In genomic region chr16:2821483-2822157, GRCh38 we compare ENCODE assay signal across 37 cellular contexts. TPM values are rescaled to one million over a fixed set of nuclear protein-coding genes. Genes with fewer than 3 reads are reported as not detected.
DNase-seq lines count a peak whose midpoint lies in the region; ATAC-seq and TF ChIP-seq lines count a peak whose summit lies in the region.
"Had no signal": no experiment of that assay in that cellular context is flagged by ENCODE, and none has a peak within 500 bp of the region (broad histone marks: within the 10 kb centered on the region; RNA-seq: fewer than 3 reads in every experiment).

No MANE protein-coding gene starts in this region.

- no peaks in the 10 kb centered on the region for H3K4me1 ChIP-seq in sigmoid colon
- H3K4me1 ChIP-seq: ascending aorta, colonic mucosa, parathyroid adenoma, stomach, thyroid gland had no signal

- no peak for TF ChIP-seq CTCF in CD14-positive monocyte (IDR thresholded peaks at IDR 0.05)
- no peak for TF ChIP-seq CTCF in sigmoid colon (IDR thresholded peaks at IDR 0.05)

- H3K27ac Mint-ChIP-seq in CD14-positive monocyte = peak overlapping the region in 1 of 7 donors; percentile 64
- H3K27ac Mint-ChIP-seq in effector memory CD8-positive, alpha-beta T cell = peak overlapping the region; percentile 41 to 57
- no peak overlapping the region for H3K27ac Mint-ChIP-seq in activated T-cell treated with anti-CD3 and anti-CD28 coated beads, Interleukin-2, amount 50 U/mL, for 24 hours
- H3K27ac Mint-ChIP-seq: activated CD4-positive, alpha-beta T cell treated with anti-CD3 and anti-CD28 coated beads for 36 hours; activated CD8-positive, alpha-beta T cell treated with anti-CD3 and anti-CD28 coated beads, Interleukin-2, amount 10 ng/mL, durations not matched to agents 7 days and 5 days; activated naive CD8-positive, alpha-beta T cell treated with anti-CD3 and anti-CD28 coated beads, Interleukin-2, amount 10 ng/mL, durations not matched to agents 7 days and 5 days; activated T-helper 2 cell treated with anti-CD3 and anti-CD28 coated beads, Interferon-gamma antibody, Interleukin-2, Interleukin-4, amounts not matched to agents 10 μg/mL and 5 μg/mL and 100 μg/mL, durations not matched to agents 14 hours and 24 hours and 36 hours; GM23338; memory B cell had no signal

- no peaks in the 10 kb centered on the region for H3K9me3 Mint-ChIP-seq in CD14-positive monocyte
- H3K9me3 Mint-ChIP-seq in effector memory CD8-positive, alpha-beta T cell = no peaks in the 10 kb centered on the region
- no peaks in the 10 kb centered on the region for H3K9me3 Mint-ChIP-seq in activated T-cell treated with anti-CD3 and anti-CD28 coated beads, Interleukin-2, amount 50 U/mL, for 24 hours
- H3K9me3 Mint-ChIP-seq: activated naive CD8-positive, alpha-beta T cell treated with anti-CD3 and anti-CD28 coated beads, Interleukin-2, amount 10 ng/mL, durations not matched to agents 7 days and 5 days; activated T-helper 2 cell treated with anti-CD3 and anti-CD28 coated beads, Interferon-gamma antibody, Interleukin-2, Interleukin-4, amounts not matched to agents 10 μg/mL and 5 μg/mL and 100 μg/mL, durations not matched to agents 14 hours and 24 hours and 36 hours; GM23338; memory B cell; neural crest cell had no signal

- no peak for TF ChIP-seq POLR2A in sigmoid colon (IDR thresholded peaks at IDR 0.05)

- peaks cover 3 to 6% (median 6%) of the 10 kb centered on the region in 3 donors for H3K27me3 Mint-ChIP-seq in CD14-positive monocyte (ENCODE audit: low read depth in 3 of 3)
- peaks cover 5 to 43% of the 10 kb centered on the region in 2 donors for H3K27me3 Mint-ChIP-seq in effector memory CD8-positive, alpha-beta T cell
- H3K27me3 Mint-ChIP-seq in activated T-cell treated with anti-CD3 and anti-CD28 coated beads, Interleukin-2, amount 50 U/mL, for 24 hours = no peaks in the 10 kb centered on the region
- H3K27me3 Mint-ChIP-seq: activated CD4-positive, alpha-beta T cell treated with anti-CD3 and anti-CD28 coated beads for 36 hours had no signal

- no peak overlapping the region for H3K4me3 Mint-ChIP-seq in CD14-positive monocyte
- no peak overlapping the region for H3K4me3 Mint-ChIP-seq in effector memory CD8-positive, alpha-beta T cell
- H3K4me3 Mint-ChIP-seq in activated T-cell treated with anti-CD3 and anti-CD28 coated beads, Interleukin-2, amount 50 U/mL, for 24 hours = no peak overlapping the region
- H3K4me3 Mint-ChIP-seq: activated CD4-positive, alpha-beta T cell treated with anti-CD3 and anti-CD28 coated beads for 36 hours; activated CD8-positive, alpha-beta T cell treated with anti-CD3 and anti-CD28 coated beads, Interleukin-2, amount 10 ng/mL, durations not matched to agents 7 days and 5 days; activated naive CD8-positive, alpha-beta T cell treated with anti-CD3 and anti-CD28 coated beads, Interleukin-2, amount 10 ng/mL, durations not matched to agents 7 days and 5 days; GM23338; memory B cell; neural crest cell had no signal

- peaks cover 6% of the 10 kb centered on the region for H3K4me1 Mint-ChIP-seq in CD14-positive monocyte
- peaks cover 0 to 1% of the 10 kb centered on the region in 2 donors for H3K4me1 Mint-ChIP-seq in effector memory CD8-positive, alpha-beta T cell (ENCODE audit: low read depth in 2 of 2)
- peaks cover 2% of the 10 kb centered on the region for H3K4me1 Mint-ChIP-seq in activated T-cell treated with anti-CD3 and anti-CD28 coated beads, Interleukin-2, amount 50 U/mL, for 24 hours (ENCODE audit: low read depth)
- H3K4me1 Mint-ChIP-seq: activated CD4-positive, alpha-beta T cell treated with anti-CD3 and anti-CD28 coated beads for 36 hours; activated naive CD8-positive, alpha-beta T cell treated with anti-CD3 and anti-CD28 coated beads, Interleukin-2, amount 10 ng/mL, durations not matched to agents 7 days and 5 days; GM23338; memory B cell; neural crest cell had no signal

- ATAC-seq in effector memory CD8-positive, alpha-beta T cell (replicated peaks) = no peak
- ATAC-seq: activated CD4-positive, alpha-beta T cell treated with anti-CD3 and anti-CD28 coated beads for 36 hours; activated CD8-positive, alpha-beta T cell treated with anti-CD3 and anti-CD28 coated beads, Interleukin-2, amount 10 ng/mL, durations not matched to agents 7 days and 5 days; GM23338; K562; left lobe of liver had no signal

- H3K9me3 ChIP-seq in sigmoid colon = no peaks in the 10 kb centered on the region
- H3K9me3 ChIP-seq: ascending aorta, BLaER1, colonic mucosa, MG63, stomach, thyroid gland had no signal

- no peaks in the 10 kb centered on the region for H3K36me3 ChIP-seq in sigmoid colon
- H3K36me3 ChIP-seq: ascending aorta, BLaER1, colonic mucosa, MG63, stomach, thyroid gland had no signal

- no peaks in the 10 kb centered on the region for H3K36me3 Mint-ChIP-seq in CD14-positive monocyte
- no peaks in the 10 kb centered on the region for H3K36me3 Mint-ChIP-seq in effector memory CD8-positive, alpha-beta T cell (ENCODE audit: insufficient read depth)
- no peaks in the 10 kb centered on the region for H3K36me3 Mint-ChIP-seq in activated T-cell treated with anti-CD3 and anti-CD28 coated beads, Interleukin-2, amount 50 U/mL, for 24 hours (ENCODE audit: low read depth)
- H3K36me3 Mint-ChIP-seq: activated naive CD8-positive, alpha-beta T cell treated with anti-CD3 and anti-CD28 coated beads, Interleukin-2, amount 10 ng/mL, durations not matched to agents 7 days and 5 days; memory B cell had no signal

- peaks cover 0 to 22% (median 10%) of the 10 kb centered on the region in 3 donors for H3K27me3 ChIP-seq in sigmoid colon
- H3K27me3 ChIP-seq: ascending aorta, BLaER1, colonic mucosa, MG63, thyroid gland had no signal

- TF ChIP-seq EP300 in sigmoid colon (IDR thresholded peaks at IDR 0.05) = no peak

- in situ Hi-C loops in KBM-7 (cut with MboI; ENCODE audit: low pct_unique_long_range_greater_than_20kb, low sequenced_read_pairs) = no loop called here

- 85 to 86% methylated on average over 9 of the region's 9 CpGs for WGBS in sigmoid colon, 2 donors

- no peak overlapping the region for H3K27ac ChIP-seq in sigmoid colon
- H3K27ac ChIP-seq: ascending aorta, BLaER1, colonic mucosa, parathyroid adenoma, stomach, thyroid gland had no signal

- no peak overlapping the region for H3K4me3 ChIP-seq in sigmoid colon
- H3K4me3 ChIP-seq: ascending aorta, BLaER1, colonic mucosa, GM23338, K562, MG63, stomach, thyroid gland had no signal

- DNase-seq in CD14-positive monocyte (ENCODE audit: low spot score) (peak; percentile 8), LHCN-M2 (ENCODE audit: low read depth) (peak; percentile 27), sigmoid colon (peak; percentile 33), KBM-7 (no peak), cerebellar nuclear complex (lab: John Stamatoyannopoulos, UW) (no peak)
- DNase-seq in effector memory CD8-positive, alpha-beta T cell = no peak
- DNase-seq in activated CD8-positive, alpha-beta memory T cell treated with anti-CD3 and anti-CD28 coated beads, Interleukin-2, amount 50 U/mL, for 48 hours = no peak
- DNase-seq in activated T-cell treated with anti-CD3 and anti-CD28 coated beads, Interleukin-2, amount 50 U/mL, for 24 hours = no peak
- DNase-seq: ACHN; activated CD4-positive, alpha-beta T cell treated with anti-CD3 and anti-CD28 coated beads for 36 hours; activated CD8-positive, alpha-beta T cell treated with anti-CD3 and anti-CD28 coated beads, Interleukin-2, amount 10 ng/mL, durations not matched to agents 7 days and 5 days; activated naive CD8-positive, alpha-beta T cell treated with anti-CD3 and anti-CD28 coated beads, Interleukin-2, amount 10 ng/mL, durations not matched to agents 7 days and 5 days; colonic mucosa; effector CD8-positive, alpha-beta T cell; GF-D8; glutamatergic neuron; MG63; NCI-H2029 treated with DMSO at 0.1 percent for 48 hours; NCI-H345; NCI-H69; right cardiac atrium; SHP77 treated with DMSO at 0.1 percent for 48 hours; stimulated activated CD4-positive, alpha-beta T cell treated with anti-CD3 and anti-CD28 coated beads, Interleukin-2, amount 100 ng/mL, for 48 hours; stomach; SW 1271; thyroid gland had no signal

- intact Hi-C loops in CD14-positive monocyte (cut with micrococcal nuclease) = loop anchor here (5.0 kb wide), 2 partner anchors 34 to 39 kb away; partner anchors contain the start of gene PRSS33 (in 1 of the 2)
- intact Hi-C loops in sigmoid colon (cut with DNase I) = no loop called here

RNA-seq across cellular contexts. Expression of gene PRSS21, which starts 4.6 kb away (rescaled TPM):
- polyA plus RNA-seq in CD14-positive monocyte = 1 to 10 TPM; 2.1 to 3.1 TPM
- total RNA-seq in LHCN-M2 (2014; rRNA removed) = not detected in 2 replicates
- not detected for polyA plus RNA-seq in LHCN-M2 (2012)
- not detected for total RNA-seq in sigmoid colon
- polyA plus RNA-seq in sigmoid colon = under 1 TPM in 1 of 3 donors, not detected in 2; 0.58 TPM
- total RNA-seq: ascending aorta, left lobe of liver, neural crest cell, right cardiac atrium had no signal
- polyA plus RNA-seq: right cardiac atrium had no signal

RNA-seq across cellular contexts. Expression of gene ZG16B, which starts 8.5 kb away (rescaled TPM):
- polyA plus RNA-seq in CD14-positive monocyte (10 to 100 TPM; 11.0 to 12.9 TPM), sigmoid colon (100 to 1,000 TPM in 1 of 3 donors, 10 to 100 TPM in 2; 15.6 to 147 (median 55.0) TPM)
- total RNA-seq in LHCN-M2 (2014; rRNA removed) (not detected in 2 replicates), sigmoid colon (not detected)
- 0.94 TPM for polyA plus RNA-seq in LHCN-M2 (2012)
- total RNA-seq: ascending aorta, GM23338, left lobe of liver, neural crest cell, thyroid gland had no signal
- polyA plus RNA-seq: GM23338, right cardiac atrium had no signal

RNA-seq across cellular contexts. Expression of gene PRSS41, which starts 23.4 kb away (rescaled TPM):
- polyA plus RNA-seq in CD14-positive monocyte (not detected), sigmoid colon (not detected)
- total RNA-seq in LHCN-M2 (2014; rRNA removed) (not detected in 2 replicates), sigmoid colon (not detected)
- not detected for polyA plus RNA-seq in LHCN-M2 (2012)
- total RNA-seq: activated CD4-positive, alpha-beta T cell treated with anti-CD3 and anti-CD28 coated beads for 36 hours; activated CD8-positive, alpha-beta T cell treated with anti-CD3 and anti-CD28 coated beads, Interleukin-2, amount 10 ng/mL, durations not matched to agents 7 days and 5 days; activated naive CD8-positive, alpha-beta T cell treated with anti-CD3 and anti-CD28 coated beads, Interleukin-2, amount 10 ng/mL, durations not matched to agents 7 days and 5 days; activated T-helper 2 cell treated with anti-CD3 and anti-CD28 coated beads, Interferon-gamma antibody, Interleukin-2, Interleukin-4, amounts not matched to agents 10 μg/mL and 5 μg/mL and 100 μg/mL, durations not matched to agents 14 hours and 24 hours and 36 hours; ascending aorta; colonic mucosa; fibroblast of villous mesenchyme; GM23338; K562; left lobe of liver; neural crest cell; right cardiac atrium; stomach; thyroid gland had no signal
- polyA plus RNA-seq: esophagus, GM23338, K562, right cardiac atrium, stomach had no signal

RNA-seq across cellular contexts. Expression of gene PRSS33, which starts 34.3 kb away (rescaled TPM):
- not detected for polyA plus RNA-seq in CD14-positive monocyte
- total RNA-seq in LHCN-M2 (2014; rRNA removed) = not detected in 2 replicates
- polyA plus RNA-seq in LHCN-M2 (2012) = not detected
- total RNA-seq in sigmoid colon = not detected
- not detected for polyA plus RNA-seq in sigmoid colon
- total RNA-seq: activated CD4-positive, alpha-beta T cell treated with anti-CD3 and anti-CD28 coated beads for 36 hours; activated CD8-positive, alpha-beta T cell treated with anti-CD3 and anti-CD28 coated beads, Interleukin-2, amount 10 ng/mL, durations not matched to agents 7 days and 5 days; activated T-helper 2 cell treated with anti-CD3 and anti-CD28 coated beads, Interferon-gamma antibody, Interleukin-2, Interleukin-4, amounts not matched to agents 10 μg/mL and 5 μg/mL and 100 μg/mL, durations not matched to agents 14 hours and 24 hours and 36 hours; colonic mucosa; fibroblast of villous mesenchyme; K562; left lobe of liver; right cardiac atrium; stomach; thyroid gland had no signal
- polyA plus RNA-seq: esophagus, K562, right cardiac atrium, stomach had no signal

RNA-seq across cellular contexts. Expression of gene PRSS22, which starts 36.4 kb away (rescaled TPM):
- polyA plus RNA-seq in CD14-positive monocyte (not detected), sigmoid colon (10 to 100 TPM in 1 of 3 donors, not detected in 2; 20.8 TPM)
- total RNA-seq in LHCN-M2 (2014; rRNA removed) (not detected in 2 replicates), sigmoid colon (not detected)
- not detected for polyA plus RNA-seq in LHCN-M2 (2012)
- total RNA-seq: activated CD4-positive, alpha-beta T cell treated with anti-CD3 and anti-CD28 coated beads for 36 hours; activated CD8-positive, alpha-beta T cell treated with anti-CD3 and anti-CD28 coated beads, Interleukin-2, amount 10 ng/mL, durations not matched to agents 7 days and 5 days; activated naive CD8-positive, alpha-beta T cell treated with anti-CD3 and anti-CD28 coated beads, Interleukin-2, amount 10 ng/mL, durations not matched to agents 7 days and 5 days; activated T-helper 2 cell treated with anti-CD3 and anti-CD28 coated beads, Interferon-gamma antibody, Interleukin-2, Interleukin-4, amounts not matched to agents 10 μg/mL and 5 μg/mL and 100 μg/mL, durations not matched to agents 14 hours and 24 hours and 36 hours; ascending aorta; fibroblast of villous mesenchyme; K562; neural crest cell; right cardiac atrium had no signal
- polyA plus RNA-seq: right cardiac atrium had no signal

Comparison
In these comparisons a context has a peak if more than half of its experiments do, and no peak if none do; other contexts are left out.
1. DNase-seq: peak in CD14-positive monocyte (single experiment), LHCN-M2 (single experiment) and sigmoid colon (single experiment); none in effector memory CD8-positive, alpha-beta T cell (0 of 3), activated CD8-positive, alpha-beta memory T cell treated with anti-CD3 and anti-CD28 coated beads, Interleukin-2, amount 50 U/mL, for 48 hours (single experiment), KBM-7 (single experiment), cerebellar nuclear complex (0 of 2) and activated T-cell treated with anti-CD3 and anti-CD28 coated beads, Interleukin-2, amount 50 U/mL, for 24 hours (single experiment).